In the genomic region with DNA sequence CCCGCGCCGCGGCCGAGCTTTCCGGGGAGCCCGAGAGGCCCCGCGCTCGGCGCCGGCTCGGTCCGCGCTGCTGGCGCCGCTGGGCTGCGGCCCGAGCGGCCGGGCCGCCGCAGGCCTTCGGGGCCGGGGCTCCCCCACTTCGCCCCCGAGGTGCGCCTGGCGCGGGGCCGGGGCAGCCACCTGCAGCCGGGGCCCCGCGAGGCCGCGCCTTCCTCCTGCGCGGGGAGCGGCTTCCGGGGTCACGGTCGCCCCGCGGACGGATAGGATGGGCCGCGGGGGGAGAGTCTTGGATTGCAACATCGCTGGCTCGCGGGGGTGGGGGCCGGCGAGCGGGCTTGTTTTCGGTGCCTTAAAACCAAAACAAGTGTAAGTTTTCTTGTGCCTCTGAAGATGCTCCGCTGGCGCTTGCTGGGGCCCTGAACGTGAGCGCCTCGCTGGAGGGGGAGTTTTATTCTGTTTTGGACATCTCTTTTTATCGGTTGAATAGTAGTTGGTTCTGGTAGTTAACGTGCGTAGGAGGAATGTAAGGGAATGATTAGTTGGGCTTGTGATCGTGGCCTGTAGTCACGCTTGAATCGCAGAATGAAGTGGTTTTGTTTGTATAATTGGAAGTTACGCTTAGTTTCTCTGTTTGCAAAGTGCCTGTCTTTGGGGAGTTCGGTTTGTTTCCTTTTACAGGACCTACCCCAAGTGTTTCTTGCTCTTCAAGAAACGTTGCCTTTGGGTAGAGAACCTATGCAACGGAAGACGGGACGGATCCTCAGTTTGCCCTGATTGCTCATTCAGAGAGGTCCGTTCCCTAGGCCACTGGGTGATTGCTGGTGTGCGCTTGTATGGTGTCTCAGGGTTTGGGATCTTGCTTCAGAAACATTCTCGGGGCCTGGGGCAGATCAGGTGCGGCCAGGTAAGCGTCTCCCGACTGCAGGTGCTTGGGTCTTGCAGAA, we compare ENCODE assay signal across 8 cellular contexts. TPM values are rescaled to one million over a fixed set of nuclear protein-coding genes. Genes with fewer than 3 reads are reported as not detected.
DNase-seq lines count a peak whose midpoint lies in the region; ATAC-seq and TF ChIP-seq lines count a peak whose summit lies in the region.

No MANE protein-coding gene starts in this region.

- peak overlapping the region; percentile 96 for H3K4me3 Mint-ChIP-seq in natural killer cell

- no peaks in the 10 kb centered on the region for H3K36me3 Mint-ChIP-seq in natural killer cell

- H3K4me1 ChIP-seq in thyroid gland, result peaks cover 18 to 21% of the 10 kb centered on the region in 2 donors

- no peak for TF ChIP-seq POLR2A in thyroid gland (IDR thresholded peaks at IDR 0.05)

- no peak for TF ChIP-seq CTCF in LNCaP clone FGC (IDR thresholded peaks at IDR 0.05; ENCODE audit: control insufficient read depth, extremely low read depth, insufficient read depth)
- TF ChIP-seq CTCF in natural killer cell (IDR thresholded peaks at IDR 0.05), result no peak
- TF ChIP-seq CTCF in thyroid gland (IDR thresholded peaks at IDR 0.05), result no peak

- peaks cover 28 to 45% of the 10 kb centered on the region in 2 donors for H3K4me1 Mint-ChIP-seq in natural killer cell

- WGBS in thyroid gland, 2 donors, result 0 to 3% methylated on average over 26 to 30 of the region's 77 CpGs

- H3K27ac ChIP-seq in epithelial cell of prostate, result peak overlapping the region; percentile 94
- H3K27ac ChIP-seq in thyroid gland, result peak overlapping the region; percentile 49 to 73 (median 53)

- ATAC-seq in GM21515 (IDR thresholded peaks at IDR 0.05; ENCODE audit: unreplicated experiment), result peak; percentile 20
- peak; percentile 46 to 55 (median 49) for ATAC-seq in natural killer cell

- no peaks in the 10 kb centered on the region for H3K27me3 ChIP-seq in thyroid gland

- no peaks in the 10 kb centered on the region for H3K9me3 Mint-ChIP-seq in natural killer cell

- H3K27me3 Mint-ChIP-seq in natural killer cell (ENCODE audit: low read depth in 2 of 2), result no peaks in the 10 kb centered on the region

- peak overlapping the region; percentile 97 for H3K4me3 ChIP-seq in LNCaP clone FGC (ENCODE audit: low read depth, low read length)
- H3K4me3 ChIP-seq in thyroid gland (replicated peaks in 1 of 3), result peak overlapping the region in 2 of 3 donors; percentile 79 to 87

- H3K9me3 ChIP-seq in thyroid gland, result no peaks in the 10 kb centered on the region

- intact Hi-C loops in natural killer cell (cut with micrococcal nuclease), result loop anchor here (2.0 kb wide), 3 partner anchors 21 to 111 kb away; a partner anchor contains a TSS
- intact Hi-C loops in thyroid gland (cut with DNase I), result loop anchor here (5.0 kb wide), 1 partner anchor 42 kb away; a partner anchor contains a TSS

- peak overlapping the region; percentile 95 to 96 for H3K27ac Mint-ChIP-seq in natural killer cell

- H3K36me3 ChIP-seq in thyroid gland, result peaks cover 14 to 15% of the 10 kb centered on the region in 2 donors

- peak; percentile 40 for DNase-seq in AG08395 (ENCODE audit: low spot score)
- no peak for DNase-seq in LNCaP clone FGC (ENCODE audit: low read depth)
- peak; percentile 28 to 30 for DNase-seq in activated CD8-positive, alpha-beta memory T cell treated with anti-CD3 and anti-CD28 coated beads for 4 hours (ENCODE audit: low read depth in 2 of 2)
- DNase-seq in epithelial cell of prostate (ENCODE audit: low read depth, low spot score), result no peak
- DNase-seq in natural killer cell, result peak; percentile 73
- DNase-seq in thyroid gland, result peak; percentile 55 to 58
- no peak for DNase-seq in islet precursor cell

RNA-seq across cellular contexts. Expression of a gene that starts 0.7 kb away (rescaled TPM):
- 100 to 1,000 TPM; 367 to 412 (median 383) TPM for total RNA-seq in natural killer cell
- total RNA-seq in thyroid gland, result 100 to 1,000 TPM in 1 of 4 donors, 10 to 100 TPM in 3; 43.4 to 107 (median 79.6) TPM

RNA-seq across cellular contexts. Expression of a gene that starts 23.3 kb away (rescaled TPM):
- total RNA-seq in natural killer cell (10 to 100 TPM; 17.7 to 21.7 (median 19.9) TPM), thyroid gland (1 to 10 TPM in 2 of 4 donors, under 1 TPM in 2; 0.45 to 3.0 (median 1.6) TPM)

RNA-seq across cellular contexts. Expression of a gene that starts 41.5 kb away (rescaled TPM):
- total RNA-seq in natural killer cell (10 to 100 TPM; 29.4 to 34.7 (median 29.7) TPM), thyroid gland (100 to 1,000 TPM in 2 of 4 donors, 10 to 100 TPM in 2; 84.1 to 107 (median 96.7) TPM)

RNA-seq across cellular contexts. Expression of a gene that starts 41.6 kb away (rescaled TPM):
- total RNA-seq in natural killer cell, result 10 to 100 TPM; 58.7 to 65.9 (median 62.0) TPM
- 100 to 1,000 TPM in 1 of 4 donors, 10 to 100 TPM in 3; 53.6 to 121 (median 70.0) TPM for total RNA-seq in thyroid gland

RNA-seq across cellular contexts. Expression of a gene that starts 54.3 kb away (rescaled TPM):
- total RNA-seq in natural killer cell (1 to 10 TPM in 1 of 3 donors, not detected in 2; 3.2 TPM), thyroid gland (under 1 TPM in 1 of 4 donors, not detected in 3; 0.33 TPM)

Comparison
In these comparisons a context has a peak if more than half of its experiments do, and no peak if none do; other contexts are left out.
1. DNase-seq: peak in AG08395 (single experiment), activated CD8-positive, alpha-beta memory T cell treated with anti-CD3 and anti-CD28 coated beads for 4 hours (2 of 2), natural killer cell (single experiment) and thyroid gland (2 of 2); none in LNCaP clone FGC (single experiment), epithelial cell of prostate (single experiment) and islet precursor cell (single experiment).
2. RNA of a gene that starts 23.3 kb away (total RNA-seq): 17.7 to 21.7 TPM in natural killer cell; 0.45 to 3.0 TPM in thyroid gland; every median in the first group is over 4 times any median in the second.